Comparison of ENCODE assay signal across 34 cellular contexts in the genomic region with DNA sequence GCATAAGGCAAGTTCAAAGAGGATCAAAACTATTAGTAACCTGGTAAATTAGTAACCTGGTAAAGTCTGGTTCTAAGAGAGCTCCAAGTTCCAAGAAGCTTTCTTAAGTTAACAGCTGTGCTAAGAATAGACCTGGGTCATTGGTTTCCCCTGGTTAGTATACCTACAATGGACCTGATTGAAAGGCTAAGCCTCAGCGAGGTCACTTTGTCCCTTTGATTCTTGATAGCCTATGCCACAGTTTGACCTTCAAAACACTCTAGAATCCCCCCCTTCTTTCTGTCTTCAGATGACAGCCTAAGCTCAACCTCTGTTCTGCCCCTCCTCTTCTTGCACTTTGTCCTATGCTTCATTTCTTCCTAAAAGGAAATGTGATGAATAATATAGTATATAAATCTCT.
"Had no signal": no experiment of that assay in that cellular context is flagged by ENCODE, and none has a peak within 500 bp of the region (broad histone marks: within the 10 kb centered on the region; RNA-seq: fewer than 3 reads in every experiment).

No MANE protein-coding gene starts in this region.

- H3K36me3 ChIP-seq: MG63 had no signal

- H3K27me3 ChIP-seq: MG63 had no signal

- H3K4me3 ChIP-seq: MG63 had no signal

- H3K9me3 ChIP-seq: MG63 had no signal

- DNase-seq: Karpas-422, Kasumi-1, MG63, MM.1S, MV-4-11, NCI-H1048, NCI-H1092, NCI-H1092 treated with DMSO at 0.1 percent for 48 hours, NCI-H1105, NCI-H1105 treated with DMSO at 0.1 percent for 48 hours, NCI-H1417, NCI-H1417 treated with DMSO at 0.1 percent for 48 hours, NCI-H1436, NCI-H1436 treated with DMSO at 0.1 percent for 48 hours, NCI-H146, NCI-H1694, NCI-H1694 treated with DMSO at 0.1 percent for 48 hours, NCI-H187, NCI-H187 treated with DMSO at 0.1 percent for 48 hours, NCI-H1930, NCI-H2029, NCI-H2029 treated with DMSO at 0.1 percent for 48 hours, NCI-H2081, NCI-H2081 treated with DMSO at 0.1 percent for 48 hours, NCI-H2107, NCI-H2171, NCI-H2171 treated with DMSO at 0.1 percent for 48 hours, NCI-H2227 treated with DMSO at 0.1 percent for 48 hours, NCI-H226, NCI-H345, NCI-H446, NCI-H446 treated with DMSO at 0.1 percent for 48 hours, NCI-H510A, NCI-H510A treated with DMSO at 0.1 percent for 48 hours had no signal
